ENCODE assay signal across 8 cellular contexts in genomic region chr5:16480144-16480543, GRCh38.
"Had no signal": no experiment of that assay in that cellular context is flagged by ENCODE, and none has a peak within 500 bp of the region (broad histone marks: within the 10 kb centered on the region; RNA-seq: fewer than 3 reads in every experiment).

No MANE protein-coding gene starts in this region.

- H2AFZ ChIP-seq: GM23338 had no signal

- DNase-seq: H9, HFFc6, IMR-90, Karpas-422, KBM-7 had no signal

- H3K4me3 ChIP-seq: GM23338 had no signal

- H3K4me2 ChIP-seq: GM23338, KMS-11 had no signal

- H3K27ac Mint-ChIP-seq: GM23338, H9, HFFc6 had no signal

- H3K9me3 Mint-ChIP-seq: GM23338, H9, HFFc6 had no signal

- H3K9ac ChIP-seq: KMS-11 had no signal

- H3K4me1 Mint-ChIP-seq: GM23338, H9 had no signal

- ATAC-seq: GM23338 had no signal

- H3K27ac ChIP-seq: HL-60, KMS-11 had no signal

- H3K4me3 Mint-ChIP-seq: GM23338, H9, HFFc6 had no signal
